1 cellular context compared by ENCODE assay signal in the genomic region with DNA sequence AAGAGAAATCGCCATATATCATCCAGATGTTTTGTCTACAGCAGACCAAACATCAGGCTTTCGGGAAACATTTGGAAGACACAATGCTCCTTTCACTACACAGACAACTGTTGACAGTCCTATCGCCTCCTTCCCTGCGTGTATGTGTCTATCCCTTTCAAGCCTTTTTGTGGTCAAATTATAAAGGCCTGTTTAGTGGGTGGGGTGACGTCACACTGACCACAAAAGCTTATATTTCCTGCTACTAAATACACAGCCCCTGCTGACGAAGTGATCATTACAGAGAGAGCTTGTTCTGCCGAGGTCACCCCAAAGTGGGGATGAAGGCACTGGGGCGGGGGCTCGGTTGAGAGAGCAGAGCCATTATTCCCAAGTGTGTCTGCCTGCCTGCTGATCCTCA.
TF ChIP-seq lines count a peak whose summit lies in the region.

No MANE protein-coding gene starts in this region.

TF ChIP-seq in HEK293, 187 proteins besides CTCF, POLR2A, EP300 and RAD21 (continued from another document and continues in another):
- no peak for TF ChIP-seq ZNF48 (tag by site-specific recombination; IDR thresholded peaks at IDR 0.05)
- TF ChIP-seq ZNF292 (tag by site-specific recombination; IDR thresholded peaks at IDR 0.05; ENCODE audit: borderline replicate concordance, low read depth): no peak
- peak; percentile 56 for TF ChIP-seq IKZF3 (tag by site-specific recombination; IDR thresholded peaks at IDR 0.05)
- peak; percentile 93 for TF ChIP-seq ZBTB21 (tag by site-specific recombination; IDR thresholded peaks at IDR 0.05)
- no peak for TF ChIP-seq ZNF16 (tag by site-specific recombination; IDR thresholded peaks at IDR 0.05; ENCODE audit: low read depth)
- TF ChIP-seq ZNF792 (tag by site-specific recombination; IDR thresholded peaks at IDR 0.05): no peak
- TF ChIP-seq, protein P1, sequence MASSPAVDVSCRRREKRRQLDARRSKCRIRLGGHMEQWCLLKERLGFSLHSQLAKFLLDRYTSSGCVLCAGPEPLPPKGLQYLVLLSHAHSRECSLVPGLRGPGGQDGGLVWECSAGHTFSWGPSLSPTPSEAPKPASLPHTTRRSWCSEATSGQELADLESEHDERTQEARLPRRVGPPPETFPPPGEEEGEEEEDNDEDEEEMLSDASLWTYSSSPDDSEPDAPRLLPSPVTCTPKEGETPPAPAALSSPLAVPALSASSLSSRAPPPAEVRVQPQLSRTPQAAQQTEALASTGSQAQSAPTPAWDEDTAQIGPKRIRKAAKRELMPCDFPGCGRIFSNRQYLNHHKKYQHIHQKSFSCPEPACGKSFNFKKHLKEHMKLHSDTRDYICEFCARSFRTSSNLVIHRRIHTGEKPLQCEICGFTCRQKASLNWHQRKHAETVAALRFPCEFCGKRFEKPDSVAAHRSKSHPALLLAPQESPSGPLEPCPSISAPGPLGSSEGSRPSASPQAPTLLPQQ (tag by site-specific recombination; IDR thresholded peaks at IDR 0.05): no peak
- TF ChIP-seq ZNF211 (tag by site-specific recombination; IDR thresholded peaks at IDR 0.05; ENCODE audit: low read depth): no peak
- TF ChIP-seq ZNF777 (tag by site-specific recombination; IDR thresholded peaks at IDR 0.05; ENCODE audit: borderline replicate concordance): no peak
- TF ChIP-seq, protein P2, sequence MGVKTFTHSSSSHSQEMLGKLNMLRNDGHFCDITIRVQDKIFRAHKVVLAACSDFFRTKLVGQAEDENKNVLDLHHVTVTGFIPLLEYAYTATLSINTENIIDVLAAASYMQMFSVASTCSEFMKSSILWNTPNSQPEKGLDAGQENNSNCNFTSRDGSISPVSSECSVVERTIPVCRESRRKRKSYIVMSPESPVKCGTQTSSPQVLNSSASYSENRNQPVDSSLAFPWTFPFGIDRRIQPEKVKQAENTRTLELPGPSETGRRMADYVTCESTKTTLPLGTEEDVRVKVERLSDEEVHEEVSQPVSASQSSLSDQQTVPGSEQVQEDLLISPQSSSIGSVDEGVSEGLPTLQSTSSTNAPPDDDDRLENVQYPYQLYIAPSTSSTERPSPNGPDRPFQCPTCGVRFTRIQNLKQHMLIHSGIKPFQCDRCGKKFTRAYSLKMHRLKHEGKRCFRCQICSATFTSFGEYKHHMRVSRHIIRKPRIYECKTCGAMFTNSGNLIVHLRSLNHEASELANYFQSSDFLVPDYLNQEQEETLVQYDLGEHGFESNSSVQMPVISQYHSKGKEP (tag by site-specific recombination; IDR thresholded peaks at IDR 0.05): no peak
- TF ChIP-seq, protein P3, sequence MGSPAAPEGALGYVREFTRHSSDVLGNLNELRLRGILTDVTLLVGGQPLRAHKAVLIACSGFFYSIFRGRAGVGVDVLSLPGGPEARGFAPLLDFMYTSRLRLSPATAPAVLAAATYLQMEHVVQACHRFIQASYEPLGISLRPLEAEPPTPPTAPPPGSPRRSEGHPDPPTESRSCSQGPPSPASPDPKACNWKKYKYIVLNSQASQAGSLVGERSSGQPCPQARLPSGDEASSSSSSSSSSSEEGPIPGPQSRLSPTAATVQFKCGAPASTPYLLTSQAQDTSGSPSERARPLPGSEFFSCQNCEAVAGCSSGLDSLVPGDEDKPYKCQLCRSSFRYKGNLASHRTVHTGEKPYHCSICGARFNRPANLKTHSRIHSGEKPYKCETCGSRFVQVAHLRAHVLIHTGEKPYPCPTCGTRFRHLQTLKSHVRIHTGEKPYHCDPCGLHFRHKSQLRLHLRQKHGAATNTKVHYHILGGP (tag by site-specific recombination; IDR thresholded peaks at IDR 0.05): no peak
- TF ChIP-seq SP3 (tag by site-specific recombination; IDR thresholded peaks at IDR 0.05): no peak
- no peak for TF ChIP-seq SETDB1 (IDR thresholded peaks at IDR 0.05; ENCODE audit: insufficient read length, low read length)
- no peak for TF ChIP-seq ZNF121 (tag by site-specific recombination; IDR thresholded peaks at IDR 0.05)
- TF ChIP-seq SCRT1 (tag by site-specific recombination; IDR thresholded peaks at IDR 0.05; ENCODE audit: borderline replicate concordance): peak; percentile 70; the same call in 1 of the 2 replicates
- TF ChIP-seq ZBTB7A (tag by site-specific recombination; IDR thresholded peaks at IDR 0.05; ENCODE audit: low read depth): no peak
- TF ChIP-seq ZNF23 (tag by site-specific recombination; IDR thresholded peaks at IDR 0.05; ENCODE audit: borderline replicate concordance): no peak
- TF ChIP-seq ZNF366 (tag by site-specific recombination; conservative IDR thresholded peaks at IDR 0.05): peak; percentile 87
- no peak for TF ChIP-seq ZNF426 (tag by site-specific recombination; IDR thresholded peaks at IDR 0.05)
- peak; percentile 81 for TF ChIP-seq ZXDB (tag by site-specific recombination; IDR thresholded peaks at IDR 0.05)
- no peak for TF ChIP-seq ZNF112 (tag by site-specific recombination; IDR thresholded peaks at IDR 0.05)
- TF ChIP-seq SCRT2 (tag by site-specific recombination; IDR thresholded peaks at IDR 0.05): peak; percentile 96
- no peak for TF ChIP-seq SALL2 (tag by site-specific recombination; IDR thresholded peaks at IDR 0.05; ENCODE audit: borderline replicate concordance)
- TF ChIP-seq, protein P4, sequence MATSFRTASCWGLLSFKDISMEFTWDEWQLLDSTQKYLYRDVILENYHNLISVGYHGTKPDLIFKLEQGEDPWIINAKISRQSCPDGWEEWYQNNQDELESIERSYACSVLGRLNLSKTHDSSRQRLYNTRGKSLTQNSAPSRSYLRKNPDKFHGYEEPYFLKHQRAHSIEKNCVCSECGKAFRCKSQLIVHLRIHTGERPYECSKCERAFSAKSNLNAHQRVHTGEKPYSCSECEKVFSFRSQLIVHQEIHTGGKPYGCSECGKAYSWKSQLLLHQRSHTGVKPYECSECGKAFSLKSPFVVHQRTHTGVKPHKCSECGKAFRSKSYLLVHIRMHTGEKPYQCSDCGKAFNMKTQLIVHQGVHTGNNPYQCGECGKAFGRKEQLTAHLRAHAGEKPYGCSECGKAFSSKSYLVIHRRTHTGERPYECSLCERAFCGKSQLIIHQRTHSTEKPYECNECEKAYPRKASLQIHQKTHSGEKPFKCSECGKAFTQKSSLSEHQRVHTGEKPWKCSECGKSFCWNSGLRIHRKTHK (tag by site-specific recombination; IDR thresholded peaks at IDR 0.05): no peak
- no peak for TF ChIP-seq ZNF221 (tag by site-specific recombination; IDR thresholded peaks at IDR 0.05; ENCODE audit: borderline replicate concordance)
- TF ChIP-seq, protein P5, sequence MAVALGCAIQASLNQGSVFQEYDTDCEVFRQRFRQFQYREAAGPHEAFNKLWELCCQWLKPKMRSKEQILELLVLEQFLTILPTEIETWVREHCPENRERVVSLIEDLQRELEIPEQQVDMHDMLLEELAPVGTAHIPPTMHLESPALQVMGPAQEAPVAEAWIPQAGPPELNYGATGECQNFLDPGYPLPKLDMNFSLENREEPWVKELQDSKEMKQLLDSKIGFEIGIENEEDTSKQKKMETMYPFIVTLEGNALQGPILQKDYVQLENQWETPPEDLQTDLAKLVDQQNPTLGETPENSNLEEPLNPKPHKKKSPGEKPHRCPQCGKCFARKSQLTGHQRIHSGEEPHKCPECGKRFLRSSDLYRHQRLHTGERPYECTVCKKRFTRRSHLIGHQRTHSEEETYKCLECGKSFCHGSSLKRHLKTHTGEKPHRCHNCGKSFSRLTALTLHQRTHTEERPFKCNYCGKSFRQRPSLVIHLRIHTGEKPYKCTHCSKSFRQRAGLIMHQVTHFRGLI (tag by site-specific recombination; IDR thresholded peaks at IDR 0.05): no peak
- no peak for TF ChIP-seq ZNF707 (tag by site-specific recombination; IDR thresholded peaks at IDR 0.05)
- TF ChIP-seq ZFP37 (tag by site-specific recombination; IDR thresholded peaks at IDR 0.05): no peak
- TF ChIP-seq ZNF354C (tag by site-specific recombination; IDR thresholded peaks at IDR 0.05; ENCODE audit: borderline replicate concordance, low read depth): no peak
- peak; percentile 62 for TF ChIP-seq ZIC2 (tag by site-specific recombination; IDR thresholded peaks at IDR 0.05)
- TF ChIP-seq ZNF24 (tag by site-specific recombination; IDR thresholded peaks at IDR 0.05): peak; percentile 29; the same call in 1 of the 2 replicates
- no peak for TF ChIP-seq ZNF140 (tag by site-specific recombination; IDR thresholded peaks at IDR 0.05)
- TF ChIP-seq, protein P6, sequence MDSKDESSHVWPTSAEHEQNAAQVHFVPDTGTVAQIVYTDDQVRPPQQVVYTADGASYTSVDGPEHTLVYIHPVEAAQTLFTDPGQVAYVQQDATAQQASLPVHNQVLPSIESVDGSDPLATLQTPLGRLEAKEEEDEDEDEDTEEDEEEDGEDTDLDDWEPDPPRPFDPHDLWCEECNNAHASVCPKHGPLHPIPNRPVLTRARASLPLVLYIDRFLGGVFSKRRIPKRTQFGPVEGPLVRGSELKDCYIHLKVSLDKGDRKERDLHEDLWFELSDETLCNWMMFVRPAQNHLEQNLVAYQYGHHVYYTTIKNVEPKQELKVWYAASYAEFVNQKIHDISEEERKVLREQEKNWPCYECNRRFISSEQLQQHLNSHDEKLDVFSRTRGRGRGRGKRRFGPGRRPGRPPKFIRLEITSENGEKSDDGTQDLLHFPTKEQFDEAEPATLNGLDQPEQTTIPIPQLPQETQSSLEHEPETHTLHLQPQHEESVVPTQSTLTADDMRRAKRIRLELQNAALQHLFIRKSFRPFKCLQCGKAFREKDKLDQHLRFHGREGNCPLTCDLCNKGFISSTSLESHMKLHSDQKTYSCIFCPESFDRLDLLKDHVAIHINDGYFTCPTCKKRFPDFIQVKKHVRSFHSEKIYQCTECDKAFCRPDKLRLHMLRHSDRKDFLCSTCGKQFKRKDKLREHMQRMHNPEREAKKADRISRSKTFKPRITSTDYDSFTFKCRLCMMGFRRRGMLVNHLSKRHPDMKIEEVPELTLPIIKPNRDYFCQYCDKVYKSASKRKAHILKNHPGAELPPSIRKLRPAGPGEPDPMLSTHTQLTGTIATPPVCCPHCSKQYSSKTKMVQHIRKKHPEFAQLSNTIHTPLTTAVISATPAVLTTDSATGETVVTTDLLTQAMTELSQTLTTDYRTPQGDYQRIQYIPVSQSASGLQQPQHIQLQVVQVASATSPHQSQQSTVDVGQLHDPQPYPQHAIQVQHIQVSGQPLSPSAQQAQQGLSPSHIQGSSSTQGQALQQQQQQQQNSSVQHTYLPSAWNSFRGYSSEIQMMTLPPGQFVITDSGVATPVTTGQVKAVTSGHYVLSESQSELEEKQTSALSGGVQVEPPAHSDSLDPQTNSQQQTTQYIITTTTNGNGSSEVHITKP (tag by site-specific recombination; IDR thresholded peaks at IDR 0.05): peak; percentile 46
- no peak for TF ChIP-seq KLF8 (tag by site-specific recombination; IDR thresholded peaks at IDR 0.05)
- TF ChIP-seq, protein P7, sequence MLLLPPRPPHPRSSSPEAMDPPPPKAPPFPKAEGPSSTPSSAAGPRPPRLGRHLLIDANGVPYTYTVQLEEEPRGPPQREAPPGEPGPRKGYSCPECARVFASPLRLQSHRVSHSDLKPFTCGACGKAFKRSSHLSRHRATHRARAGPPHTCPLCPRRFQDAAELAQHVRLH (tag by site-specific recombination; IDR thresholded peaks at IDR 0.05): no peak
- no peak for TF ChIP-seq ZNF549 (tag by site-specific recombination; IDR thresholded peaks at IDR 0.05)
- TF ChIP-seq ZNF391 (tag by site-specific recombination; IDR thresholded peaks at IDR 0.05; ENCODE audit: borderline replicate concordance, low read depth): no peak
- TF ChIP-seq ZNF157 (tag by site-specific recombination; IDR thresholded peaks at IDR 0.05): no peak
- TF ChIP-seq ZFP69B (tag by site-specific recombination; IDR thresholded peaks at IDR 0.05): no peak
- TF ChIP-seq ZNF133 (tag by site-specific recombination; IDR thresholded peaks at IDR 0.05): no peak
- no peak for TF ChIP-seq RBAK (tag by site-specific recombination; IDR thresholded peaks at IDR 0.05)
- no peak for TF ChIP-seq REPIN1 (tag by site-specific recombination; IDR thresholded peaks at IDR 0.05; ENCODE audit: low read depth)
- no peak; the same call in 1 of the 2 replicates for TF ChIP-seq ZNF76 (tag by site-specific recombination; IDR thresholded peaks at IDR 0.05; ENCODE audit: borderline replicate concordance, low read depth)
- TF ChIP-seq ZNF239 (tag by site-specific recombination; IDR thresholded peaks at IDR 0.05): no peak
- TF ChIP-seq, protein P8, sequence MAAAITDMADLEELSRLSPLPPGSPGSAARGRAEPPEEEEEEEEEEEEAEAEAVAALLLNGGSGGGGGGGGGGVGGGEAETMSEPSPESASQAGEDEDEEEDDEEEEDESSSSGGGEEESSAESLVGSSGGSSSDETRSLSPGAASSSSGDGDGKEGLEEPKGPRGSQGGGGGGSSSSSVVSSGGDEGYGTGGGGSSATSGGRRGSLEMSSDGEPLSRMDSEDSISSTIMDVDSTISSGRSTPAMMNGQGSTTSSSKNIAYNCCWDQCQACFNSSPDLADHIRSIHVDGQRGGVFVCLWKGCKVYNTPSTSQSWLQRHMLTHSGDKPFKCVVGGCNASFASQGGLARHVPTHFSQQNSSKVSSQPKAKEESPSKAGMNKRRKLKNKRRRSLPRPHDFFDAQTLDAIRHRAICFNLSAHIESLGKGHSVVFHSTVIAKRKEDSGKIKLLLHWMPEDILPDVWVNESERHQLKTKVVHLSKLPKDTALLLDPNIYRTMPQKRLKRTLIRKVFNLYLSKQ (tag by site-specific recombination; IDR thresholded peaks at IDR 0.05; ENCODE audit: borderline replicate concordance): no peak
- no peak for TF ChIP-seq ZBTB20 (tag by site-specific recombination; IDR thresholded peaks at IDR 0.05)
- no peak for TF ChIP-seq ZNF433 (tag by site-specific recombination; IDR thresholded peaks at IDR 0.05; ENCODE audit: low read depth)
- peak; percentile 92 for TF ChIP-seq FEZF1 (tag by site-specific recombination; IDR thresholded peaks at IDR 0.05)
- no peak for TF ChIP-seq ZNF677 (tag by site-specific recombination; IDR thresholded peaks at IDR 0.05)
- TF ChIP-seq EGR2 (tag by site-specific recombination; IDR thresholded peaks at IDR 0.05; ENCODE audit: low read depth): 0 out of 2 replicates have a peak, but pooled peaks have one; percentile 44
- TF ChIP-seq, protein P9, sequence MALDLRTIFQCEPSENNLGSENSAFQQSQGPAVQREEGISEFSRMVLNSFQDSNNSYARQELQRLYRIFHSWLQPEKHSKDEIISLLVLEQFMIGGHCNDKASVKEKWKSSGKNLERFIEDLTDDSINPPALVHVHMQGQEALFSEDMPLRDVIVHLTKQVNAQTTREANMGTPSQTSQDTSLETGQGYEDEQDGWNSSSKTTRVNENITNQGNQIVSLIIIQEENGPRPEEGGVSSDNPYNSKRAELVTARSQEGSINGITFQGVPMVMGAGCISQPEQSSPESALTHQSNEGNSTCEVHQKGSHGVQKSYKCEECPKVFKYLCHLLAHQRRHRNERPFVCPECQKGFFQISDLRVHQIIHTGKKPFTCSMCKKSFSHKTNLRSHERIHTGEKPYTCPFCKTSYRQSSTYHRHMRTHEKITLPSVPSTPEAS (tag by site-specific recombination; IDR thresholded peaks at IDR 0.05): 0 out of 2 replicates have a peak, but pooled peaks have one; percentile 6
- no peak; the same call in 1 of the 2 replicates for TF ChIP-seq ZNF664 (tag by site-specific recombination; IDR thresholded peaks at IDR 0.05)
- TF ChIP-seq ZNF114 (tag by site-specific recombination; IDR thresholded peaks at IDR 0.05): no peak
- no peak for TF ChIP-seq ZNF623 (tag by site-specific recombination; IDR thresholded peaks at IDR 0.05)
